Comparison of ENCODE assay signal across 7 cellular contexts in genomic region chr6:137799950-137800568, GRCh38.
DNase-seq lines count a peak whose midpoint lies in the region; ATAC-seq and TF ChIP-seq lines count a peak whose summit lies in the region.

No MANE protein-coding gene starts in this region.

- TF ChIP-seq CTCF in GM12875 (IDR thresholded peaks at IDR 0.05; ENCODE audit: borderline replicate concordance, insufficient read depth, low read depth, low read length): peak; percentile 57; the same call in 1 of the 2 replicates
- peak; percentile 52 to 70 (median 68) for TF ChIP-seq CTCF in adrenal gland (IDR thresholded peaks at IDR 0.05)

- intact Hi-C loops in adrenal gland (cut with DNase I): loop anchor here (5.0 to 10.0 kb wide), 4 partner anchors 65 to 147 kb away; partner anchors contain the start of gene TNFAIP3 (in 2 of the 2)

- no peaks in the 10 kb centered on the region; the same call in 1 of the 2 replicates for H3K9me3 ChIP-seq in SJCRH30 (replicated peaks)
- no peaks in the 10 kb centered on the region for H3K9me3 ChIP-seq in adrenal gland (replicated peaks in 1 of 3)

- peak; percentile 73 for ATAC-seq in HG02798 (IDR thresholded peaks at IDR 0.05; ENCODE audit: poor library complexity, unreplicated experiment)

- WGBS in adrenal gland, 4 donors: 68 to 91% (median 91%) methylated on average over 3 of the region's 3 CpGs

- no peak for TF ChIP-seq POLR2A in adrenal gland (IDR thresholded peaks at IDR 0.05)

- H3K4me1 ChIP-seq in SJCRH30: peaks cover 7% of the 10 kb centered on the region; the same call in 1 of the 2 replicates
- peaks cover 0 to 14% of the 10 kb centered on the region in 2 donors for H3K4me1 ChIP-seq in adrenal gland (replicated peaks in 1 of 2)

- DNase-seq in SJCRH30 (peak; percentile 33 to 64), adrenal gland (peak; percentile 49 to 79 (median 69)), iPS-NIHi11 (ENCODE audit: low spot score) (peak; percentile 35), DMS79 (lab: John Stamatoyannopoulos, UW) (no peak)
- DNase-seq in stimulated activated CD4-positive, alpha-beta T cell treated with anti-CD3 and anti-CD28 coated beads, Interleukin-4, amount 100 ng/mL, for 4 hours: peak; percentile 29 to 67

- H3K27me3 ChIP-seq in SJCRH30 (no peaks in the 10 kb centered on the region), adrenal gland (no peaks in the 10 kb centered on the region)

- H3K27ac ChIP-seq in SJCRH30 (no peak overlapping the region), adrenal gland (no peak overlapping the region)

- no peaks in the 10 kb centered on the region for H3K36me3 ChIP-seq in SJCRH30
- H3K36me3 ChIP-seq in adrenal gland (replicated peaks in 1 of 2): no peaks in the 10 kb centered on the region

- H3K4me3 ChIP-seq in GM12875 (ENCODE audit: low read depth, low read length): no peak overlapping the region
- H3K4me3 ChIP-seq in SJCRH30: no peak overlapping the region
- H3K4me3 ChIP-seq in adrenal gland: no peak overlapping the region
